ENCODE assay signal across 8 cellular contexts in genomic region chr2:218659258-218659987, GRCh38. TPM values are rescaled to one million over a fixed set of nuclear protein-coding genes. Genes with fewer than 3 reads are reported as not detected.
DNase-seq lines count a peak whose midpoint lies in the region; TF ChIP-seq lines count a peak whose summit lies in the region.

BCS1L (plus strand) TSS chr2:218659683; CDS start chr2:218660988, 1,305 bp downstream.
A gene with protein sequence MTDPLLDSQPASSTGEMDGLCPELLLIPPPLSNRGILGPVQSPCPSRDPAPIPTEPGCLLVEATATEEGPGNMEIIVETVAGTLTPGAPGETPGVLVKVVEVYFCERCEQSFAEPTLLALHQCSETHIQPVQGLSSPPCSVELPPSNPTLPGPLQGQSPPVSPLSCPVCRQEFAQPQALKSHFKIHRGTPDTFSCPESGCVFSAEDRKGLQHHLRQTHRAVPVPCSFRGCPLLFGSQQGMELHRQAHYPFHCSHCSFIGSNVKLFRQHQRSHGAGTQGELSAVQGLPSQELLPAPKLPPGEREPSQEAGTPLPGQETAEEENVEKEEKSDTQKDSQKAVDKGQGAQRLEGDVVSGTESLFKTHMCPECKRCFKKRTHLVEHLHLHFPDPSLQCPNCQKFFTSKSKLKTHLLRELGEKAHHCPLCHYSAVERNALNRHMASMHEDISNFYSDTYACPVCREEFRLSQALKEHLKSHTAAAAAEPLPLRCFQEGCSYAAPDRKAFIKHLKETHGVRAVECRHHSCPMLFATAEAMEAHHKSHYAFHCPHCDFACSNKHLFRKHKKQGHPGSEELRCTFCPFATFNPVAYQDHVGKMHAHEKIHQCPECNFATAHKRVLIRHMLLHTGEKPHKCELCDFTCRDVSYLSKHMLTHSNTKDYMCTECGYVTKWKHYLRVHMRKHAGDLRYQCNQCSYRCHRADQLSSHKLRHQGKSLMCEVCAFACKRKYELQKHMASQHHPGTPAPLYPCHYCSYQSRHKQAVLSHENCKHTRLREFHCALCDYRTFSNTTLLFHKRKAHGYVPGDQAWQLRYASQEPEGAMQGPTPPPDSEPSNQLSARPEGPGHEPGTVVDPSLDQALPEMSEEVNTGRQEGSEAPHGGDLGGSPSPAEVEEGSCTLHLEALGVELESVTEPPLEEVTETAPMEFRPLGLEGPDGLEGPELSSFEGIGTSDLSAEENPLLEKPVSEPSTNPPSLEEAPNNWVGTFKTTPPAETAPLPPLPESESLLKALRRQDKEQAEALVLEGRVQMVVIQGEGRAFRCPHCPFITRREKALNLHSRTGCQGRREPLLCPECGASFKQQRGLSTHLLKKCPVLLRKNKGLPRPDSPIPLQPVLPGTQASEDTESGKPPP (N-terminal part only) (minus strand): TSS chr2:218659623. CDS start chr2:218656429, 3,194 bp downstream.

- H3K27me3 ChIP-seq in SJSA1 (replicated peaks) (no peaks in the 10 kb centered on the region), neuron (ENCODE audit: insufficient read depth, low read length) (no peaks in the 10 kb centered on the region)

- peak within 1 kb of the TSS; percentile 82 for H2AFZ ChIP-seq in neuron (ENCODE audit: low read depth, low read length)

- no peak for TF ChIP-seq CTCF in HEK293 (tag by site-specific recombination; IDR thresholded peaks at IDR 0.05)

- H3K36me3 ChIP-seq in HEK293 (ENCODE audit: control insufficient read depth in 2 of 2, insufficient read depth in 1 of 2, low read length in 2 of 2) (peaks cover 35 to 76% of the 10 kb centered on the region in 2 experiments), SJSA1 (peaks cover 77% of the 10 kb centered on the region), neuron (ENCODE audit: insufficient read depth, low read length) (peaks cover 59% of the 10 kb centered on the region)

- POLR2A ChIA-PET in HEK293 (lab: Yijun Ruan, JAX): interaction anchor here (0.6 to 4.9 kb wide), 28 partner anchors 9 to 795 kb away, joined by 3 to 62 read pairs (median 4); partner anchors contain the start of genes AAMP, CDK5R2, PNKD and RNF25

- H3K9me3 ChIP-seq in HEK293 (ENCODE audit: control insufficient read depth, insufficient read depth, low read depth, low read length): no peaks in the 10 kb centered on the region
- H3K9me3 ChIP-seq in SJSA1 (replicated peaks): no peaks in the 10 kb centered on the region
- H3K9me3 ChIP-seq in neuron (ENCODE audit: low read length): no peaks in the 10 kb centered on the region

- H3K27ac ChIP-seq in HEK293 (ENCODE audit: extremely low read depth, low read depth, low read length) (peak within 1 kb of the TSS; percentile 76), SJSA1 (peak within 1 kb of the TSS; percentile 35)

- CTCF ChIA-PET in HEK293 (lab: Yijun Ruan, JAX): interaction anchor here (0.5 to 4.1 kb wide), 12 partner anchors 12 to 389 kb away, joined by 3 to 44 read pairs (median 4); partner anchors contain the start of genes AAMP, PNKD, RNF25 and STK36

- H3K4me1 ChIP-seq in HEK293 (ENCODE audit: control insufficient read depth, insufficient read depth, low read length) (no peaks in the 10 kb centered on the region), SJSA1 (replicated peaks) (peaks cover 4% of the 10 kb centered on the region), neuron (ENCODE audit: insufficient read depth, low read length) (peaks cover 13% of the 10 kb centered on the region)

- peak within 1 kb of the TSS; percentile 85 for H3K4me3 ChIP-seq in HEK293 (ENCODE audit: low read depth, low read length)
- H3K4me3 ChIP-seq in SJSA1: peak within 1 kb of the TSS; percentile 68
- peak within 1 kb of the TSS; percentile 81 for H3K4me3 ChIP-seq in neuron (ENCODE audit: low read length)

- DNase-seq in GDM1 (lab: John Stamatoyannopoulos, UW): peak; percentile 90
- peak; percentile 94 for DNase-seq in MV-4-11 (lab: John Stamatoyannopoulos, UW)
- DNase-seq in SJSA1 (ENCODE audit: low read depth in 1 of 2, low spot score in 2 of 2): peak; percentile 85 to 92
- DNase-seq in activated gamma-delta T cell treated with anti-CD3 and anti-CD28 coated beads, Interleukin-2, amount 50 U/mL, for 16 hours (ENCODE audit: low read depth): peak; percentile 90
- DNase-seq in foreskin melanocyte: peak; percentile 71
- DNase-seq in stromal cell of bone marrow (ENCODE audit: low read depth): peak; percentile 77

TF ChIP-seq in HEK293, 187 proteins besides CTCF, POLR2A, EP300 and RAD21 (continues in another document):
- TF ChIP-seq SP7 (tag by site-specific recombination; IDR thresholded peaks at IDR 0.05) (0 out of 2 replicates have a peak, but pooled peaks have one; percentile 40), ZNF600 (tag by site-specific recombination; IDR thresholded peaks at IDR 0.05) (peak; percentile 6; the same call in 1 of the 2 replicates), ZBTB21 (tag by site-specific recombination; IDR thresholded peaks at IDR 0.05) (0 out of 2 replicates have a peak, but pooled peaks have one; percentile 26), ZXDB (tag by site-specific recombination; IDR thresholded peaks at IDR 0.05) (peak; percentile 67), ZNF335 (tag by site-specific recombination; conservative IDR thresholded peaks at IDR 0.05) (peak; percentile 62)
- TF ChIP-seq, protein P1, sequence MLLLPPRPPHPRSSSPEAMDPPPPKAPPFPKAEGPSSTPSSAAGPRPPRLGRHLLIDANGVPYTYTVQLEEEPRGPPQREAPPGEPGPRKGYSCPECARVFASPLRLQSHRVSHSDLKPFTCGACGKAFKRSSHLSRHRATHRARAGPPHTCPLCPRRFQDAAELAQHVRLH (tag by site-specific recombination; IDR thresholded peaks at IDR 0.05): 0 out of 2 replicates have a peak, but pooled peaks have one; percentile 15
- TF ChIP-seq, protein P2, sequence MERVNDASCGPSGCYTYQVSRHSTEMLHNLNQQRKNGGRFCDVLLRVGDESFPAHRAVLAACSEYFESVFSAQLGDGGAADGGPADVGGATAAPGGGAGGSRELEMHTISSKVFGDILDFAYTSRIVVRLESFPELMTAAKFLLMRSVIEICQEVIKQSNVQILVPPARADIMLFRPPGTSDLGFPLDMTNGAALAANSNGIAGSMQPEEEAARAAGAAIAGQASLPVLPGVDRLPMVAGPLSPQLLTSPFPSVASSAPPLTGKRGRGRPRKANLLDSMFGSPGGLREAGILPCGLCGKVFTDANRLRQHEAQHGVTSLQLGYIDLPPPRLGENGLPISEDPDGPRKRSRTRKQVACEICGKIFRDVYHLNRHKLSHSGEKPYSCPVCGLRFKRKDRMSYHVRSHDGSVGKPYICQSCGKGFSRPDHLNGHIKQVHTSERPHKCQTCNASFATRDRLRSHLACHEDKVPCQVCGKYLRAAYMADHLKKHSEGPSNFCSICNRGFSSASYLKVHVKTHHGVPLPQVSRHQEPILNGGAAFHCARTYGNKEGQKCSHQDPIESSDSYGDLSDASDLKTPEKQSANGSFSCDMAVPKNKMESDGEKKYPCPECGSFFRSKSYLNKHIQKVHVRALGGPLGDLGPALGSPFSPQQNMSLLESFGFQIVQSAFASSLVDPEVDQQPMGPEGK (tag by site-specific recombination; IDR thresholded peaks at IDR 0.05): peak; percentile 67
- TF ChIP-seq, protein P3, sequence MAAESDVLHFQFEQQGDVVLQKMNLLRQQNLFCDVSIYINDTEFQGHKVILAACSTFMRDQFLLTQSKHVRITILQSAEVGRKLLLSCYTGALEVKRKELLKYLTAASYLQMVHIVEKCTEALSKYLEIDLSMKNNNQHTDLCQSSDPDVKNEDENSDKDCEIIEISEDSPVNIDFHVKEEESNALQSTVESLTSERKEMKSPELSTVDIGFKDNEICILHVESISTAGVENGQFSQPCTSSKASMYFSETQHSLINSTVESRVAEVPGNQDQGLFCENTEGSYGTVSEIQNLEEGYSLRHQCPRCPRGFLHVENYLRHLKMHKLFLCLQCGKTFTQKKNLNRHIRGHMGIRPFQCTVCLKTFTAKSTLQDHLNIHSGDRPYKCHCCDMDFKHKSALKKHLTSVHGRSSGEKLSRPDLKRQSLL (tag by site-specific recombination; IDR thresholded peaks at IDR 0.05): peak; percentile 83
- TF ChIP-seq, protein P4, sequence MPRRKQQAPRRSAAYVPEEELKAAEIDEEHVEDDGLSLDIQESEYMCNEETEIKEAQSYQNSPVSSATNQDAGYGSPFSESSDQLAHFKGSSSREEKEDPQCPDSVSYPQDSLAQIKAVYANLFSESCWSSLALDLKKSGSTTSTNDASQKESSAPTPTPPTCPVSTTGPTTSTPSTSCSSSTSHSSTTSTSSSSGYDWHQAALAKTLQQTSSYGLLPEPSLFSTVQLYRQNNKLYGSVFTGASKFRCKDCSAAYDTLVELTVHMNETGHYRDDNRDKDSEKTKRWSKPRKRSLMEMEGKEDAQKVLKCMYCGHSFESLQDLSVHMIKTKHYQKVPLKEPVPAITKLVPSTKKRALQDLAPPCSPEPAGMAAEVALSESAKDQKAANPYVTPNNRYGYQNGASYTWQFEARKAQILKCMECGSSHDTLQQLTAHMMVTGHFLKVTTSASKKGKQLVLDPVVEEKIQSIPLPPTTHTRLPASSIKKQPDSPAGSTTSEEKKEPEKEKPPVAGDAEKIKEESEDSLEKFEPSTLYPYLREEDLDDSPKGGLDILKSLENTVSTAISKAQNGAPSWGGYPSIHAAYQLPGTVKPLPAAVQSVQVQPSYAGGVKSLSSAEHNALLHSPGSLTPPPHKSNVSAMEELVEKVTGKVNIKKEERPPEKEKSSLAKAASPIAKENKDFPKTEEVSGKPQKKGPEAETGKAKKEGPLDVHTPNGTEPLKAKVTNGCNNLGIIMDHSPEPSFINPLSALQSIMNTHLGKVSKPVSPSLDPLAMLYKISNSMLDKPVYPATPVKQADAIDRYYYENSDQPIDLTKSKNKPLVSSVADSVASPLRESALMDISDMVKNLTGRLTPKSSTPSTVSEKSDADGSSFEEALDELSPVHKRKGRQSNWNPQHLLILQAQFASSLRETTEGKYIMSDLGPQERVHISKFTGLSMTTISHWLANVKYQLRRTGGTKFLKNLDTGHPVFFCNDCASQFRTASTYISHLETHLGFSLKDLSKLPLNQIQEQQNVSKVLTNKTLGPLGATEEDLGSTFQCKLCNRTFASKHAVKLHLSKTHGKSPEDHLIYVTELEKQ (tag by site-specific recombination; IDR thresholded peaks at IDR 0.05; ENCODE audit: borderline replicate concordance): no peak

RNA-seq across cellular contexts. Expression of gene BCS1L, which starts in this region (rescaled TPM):
- total RNA-seq in SJSA1 (2014; rRNA removed; shearing (Covaris generic)): 35.8 and 45.0 TPM in 2 replicates

RNA-seq across cellular contexts. Expression of the second gene that starts in this region (rescaled TPM):
- total RNA-seq in SJSA1 (2014; rRNA removed; shearing (Covaris generic)): 6.9 and 7.2 TPM in 2 replicates

Comparison
In these comparisons a context has a peak if more than half of its experiments do, and no peak if none do; other contexts are left out.
1. Peak in every context shown above with its lines: DNase-seq, H3K4me3 ChIP-seq and H3K27ac ChIP-seq.